In the genomic region with DNA sequence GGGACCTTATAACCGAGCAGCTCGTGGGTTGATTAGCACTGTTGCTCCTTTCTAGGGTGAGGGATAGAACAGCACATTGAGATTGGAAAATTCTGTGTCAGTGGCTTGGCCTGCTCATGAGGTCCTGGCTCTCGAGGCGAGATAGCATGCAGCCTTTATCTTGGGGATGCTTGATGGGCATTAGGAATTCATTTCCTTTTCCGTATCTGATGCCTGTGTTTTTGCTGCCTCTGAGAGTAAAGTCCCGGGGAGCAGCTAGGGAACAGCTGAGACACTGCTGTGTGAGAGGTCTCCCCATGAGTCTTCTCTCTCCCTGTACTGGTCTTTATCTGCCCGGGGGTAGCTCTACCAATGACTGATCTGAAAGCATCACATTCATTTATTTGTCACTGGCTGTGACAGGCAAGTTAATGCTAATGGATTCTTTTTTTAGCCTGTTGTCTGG, we compare ENCODE assay signal across 21 cellular contexts. TPM values are rescaled to one million over a fixed set of nuclear protein-coding genes. Genes with fewer than 3 reads are reported as not detected.
A peak's percentile ranks its signal among the peaks of the same experiment; 100 is the strongest.
DNase-seq lines count a peak whose midpoint lies in the region; ATAC-seq and TF ChIP-seq lines count a peak whose summit lies in the region.
"Had no signal": no experiment of that assay in that cellular context is flagged by ENCODE, and none has a peak within 500 bp of the region (broad histone marks: within the 10 kb centered on the region; RNA-seq: fewer than 3 reads in every experiment).

No MANE protein-coding gene starts in this region.

- no peaks in the 10 kb centered on the region for H3K27me3 Mint-ChIP-seq in Caco-2 (ENCODE audit: insufficient read depth, unreplicated experiment)
- peaks cover 4% of the 10 kb centered on the region for H3K27me3 Mint-ChIP-seq in neural progenitor cell (ENCODE audit: insufficient read depth, low read depth)
- H3K27me3 Mint-ChIP-seq: CD4-positive, alpha-beta T cell had no signal

- TF ChIP-seq CTCF in Caco-2 (IDR thresholded peaks at IDR 0.05; ENCODE audit: insufficient read depth in 1 of 2, low read depth in 1 of 2, low read length in 1 of 2, severe bottlenecking in 1 of 2, unreplicated experiment in 1 of 2), result no peak
- no peak for TF ChIP-seq CTCF in HEK293 (tag by site-specific recombination; IDR thresholded peaks at IDR 0.05)
- TF ChIP-seq CTCF in dorsolateral prefrontal cortex (IDR thresholded peaks at IDR 0.05 in 54 of 56, conservative IDR thresholded peaks at IDR 0.05 in 2 of 56; ENCODE audit: low read depth in 1 of 56, partially characterized antibody in 56 of 56), result no peak
- no peak for TF ChIP-seq CTCF in neural progenitor cell (IDR thresholded peaks at IDR 0.05)
- TF ChIP-seq CTCF in PC-9 (conservative IDR thresholded peaks at IDR 0.05), result no peak
- TF ChIP-seq CTCF in ovary (IDR thresholded peaks at IDR 0.05), result no peak

- CTCF ChIA-PET in Caco-2 (lab: Charles Lee), result interaction anchor here (1.1 to 1.4 kb wide), 2 partner anchors 15 to 28 kb away, joined by 3 to 5 read pairs; no protein-coding TSS in a partner anchor
- CTCF ChIA-PET in HEK293 (lab: Yijun Ruan, JAX), result interaction anchor here (0.6 to 3.5 kb wide), 4 partner anchors 28 to 535 kb away, joined by 3 to 15 read pairs (median 4); no protein-coding TSS in a partner anchor
- CTCF ChIA-PET in PC-9 (lab: Charles Lee), result no interaction called here

- H4K20me1 ChIP-seq in neural progenitor cell (ENCODE audit: low read depth) (peaks cover 99% of the 10 kb centered on the region), PC-9 (ENCODE audit: insufficient read depth) (peaks cover 5% of the 10 kb centered on the region)

- peak overlapping the region; percentile 10 for H3K27ac Mint-ChIP-seq in Caco-2 (ENCODE audit: unreplicated experiment)
- peak overlapping the region; percentile 32 for H3K27ac Mint-ChIP-seq in neural progenitor cell
- H3K27ac Mint-ChIP-seq: CD4-positive, alpha-beta T cell; T-helper 1 cell treated with Interleukin-12 subunit alpha and Interleukin-12 subunit beta and Interleukin-4 antibody, amounts not matched to agents 30 μg/mL and 1 μg/mL, for 36 hours had no signal

- no peak for ATAC-seq in GM18498 (IDR thresholded peaks at IDR 0.05; ENCODE audit: unreplicated experiment)
- ATAC-seq: Panc1 had no signal

- no peak overlapping the region for H3K27ac ChIP-seq in HEK293 (ENCODE audit: extremely low read depth, low read depth, low read length)
- peak overlapping the region in 54 of 59 donors; percentile 7 to 85 (median 67) for H3K27ac ChIP-seq in dorsolateral prefrontal cortex
- peak overlapping the region; percentile 18 for H3K27ac ChIP-seq in neural progenitor cell
- no peak overlapping the region for H3K27ac ChIP-seq in PC-9
- H3K27ac ChIP-seq in ovary, result no peak overlapping the region
- H3K27ac ChIP-seq: breast epithelium, epithelial cell of prostate, SJSA1 had no signal

- no peaks in the 10 kb centered on the region for H3K27me3 ChIP-seq in Caco-2 (replicated peaks; ENCODE audit: control insufficient read depth, insufficient read depth, low read length)
- no peaks in the 10 kb centered on the region for H3K27me3 ChIP-seq in dorsolateral prefrontal cortex
- H3K27me3 ChIP-seq in neural progenitor cell, result no peaks in the 10 kb centered on the region
- peaks cover 26% of the 10 kb centered on the region for H3K27me3 ChIP-seq in PC-9 (ENCODE audit: insufficient read depth, low read depth)
- H3K27me3 ChIP-seq in ovary, result no peaks in the 10 kb centered on the region
- H3K27me3 ChIP-seq: breast epithelium, MG63, SJSA1 had no signal

- BruUV-seq in Caco-2 (replicated peaks; lab: Mats Ljungman, UMichigan) (no TSS peak), PC-9 (replicated peaks; lab: Mats Ljungman, UMichigan) (no TSS peak)

- intact Hi-C loops in Caco-2 (cut with micrococcal nuclease; ENCODE audit: unreplicated experiment) (no loop called here), dorsolateral prefrontal cortex (cut with DNase I) (no loop called here), PC-9 (cut with micrococcal nuclease; ENCODE audit: unreplicated experiment) (no loop called here), ovary (cut with DNase I) (no loop called here)

- H3K4me1 Mint-ChIP-seq in Caco-2 (ENCODE audit: low read depth, unreplicated experiment), result peaks cover 61% of the 10 kb centered on the region
- H3K4me1 Mint-ChIP-seq in neural progenitor cell, result peaks cover 78% of the 10 kb centered on the region

- TF ChIP-seq POLR2A in ovary (IDR thresholded peaks at IDR 0.05), result no peak

- no peaks in the 10 kb centered on the region for H3K9me2 ChIP-seq in PC-9 (ENCODE audit: insufficient read depth)

- H3K4me3 Mint-ChIP-seq in Caco-2 (ENCODE audit: unreplicated experiment), result peak overlapping the region; percentile 9
- H3K4me3 Mint-ChIP-seq in neural progenitor cell, result peak overlapping the region; percentile 54
- H3K4me3 Mint-ChIP-seq: CD4-positive, alpha-beta T cell; T-helper 1 cell treated with Interleukin-12 subunit alpha and Interleukin-12 subunit beta and Interleukin-4 antibody, amounts not matched to agents 30 μg/mL and 1 μg/mL, for 36 hours had no signal

- H3K9me3 Mint-ChIP-seq in Caco-2 (ENCODE audit: unreplicated experiment) (no peaks in the 10 kb centered on the region), neural progenitor cell (no peaks in the 10 kb centered on the region)
- H3K9me3 Mint-ChIP-seq: CD4-positive, alpha-beta T cell; T-helper 1 cell treated with Interleukin-12 subunit alpha and Interleukin-12 subunit beta and Interleukin-4 antibody, amounts not matched to agents 30 μg/mL and 1 μg/mL, for 36 hours had no signal

- H3K36me3 ChIP-seq in Caco-2 (ENCODE audit: control insufficient read depth, insufficient read depth, low read length), result peaks cover 4% of the 10 kb centered on the region; the same call in 1 of the 2 replicates
- peaks cover 0 to 76% of the 10 kb centered on the region in 2 experiments for H3K36me3 ChIP-seq in HEK293 (ENCODE audit: control insufficient read depth in 2 of 2, insufficient read depth in 1 of 2, low read length in 2 of 2)
- peaks cover 14% of the 10 kb centered on the region for H3K36me3 ChIP-seq in neural progenitor cell
- no peaks in the 10 kb centered on the region for H3K36me3 ChIP-seq in PC-9 (ENCODE audit: low read depth)
- no peaks in the 10 kb centered on the region for H3K36me3 ChIP-seq in ovary
- H3K36me3 ChIP-seq: breast epithelium, MG63 had no signal

- H2AFZ ChIP-seq in neural progenitor cell (replicated peaks) (no peak overlapping the region), PC-9 (no peak overlapping the region)

- POLR2A ChIA-PET in Caco-2 (lab: Charles Lee) (no interaction called here), HEK293 (lab: Yijun Ruan, JAX) (no interaction called here), PC-9 (lab: Charles Lee; ENCODE audit: unreplicated experiment) (no interaction called here)

- H3F3A ChIP-seq in neural progenitor cell (ENCODE audit: low read depth) (peaks cover 32% of the 10 kb centered on the region), PC-9 (ENCODE audit: insufficient read depth, low read depth) (no peaks in the 10 kb centered on the region)

- H3K4me3 ChIP-seq in Caco-2 (ENCODE audit: low read depth, low read length) (no peak overlapping the region), HEK293 (ENCODE audit: low read depth, low read length) (no peak overlapping the region), dorsolateral prefrontal cortex (peak overlapping the region in 1 of 59 donors; percentile 17), neural progenitor cell (no peak overlapping the region), PC-9 (no peak overlapping the region), ovary (no peak overlapping the region)
- H3K4me3 ChIP-seq: breast epithelium, MG63, SJSA1 had no signal

- peaks cover 53% of the 10 kb centered on the region for H3K4me1 ChIP-seq in Caco-2
- H3K4me1 ChIP-seq in HEK293 (ENCODE audit: control insufficient read depth, insufficient read depth, low read length), result no peaks in the 10 kb centered on the region
- H3K4me1 ChIP-seq in neural progenitor cell, result peaks cover 44% of the 10 kb centered on the region
- H3K4me1 ChIP-seq in PC-9 (replicated peaks; ENCODE audit: insufficient read depth), result no peaks in the 10 kb centered on the region
- peaks cover 19% of the 10 kb centered on the region for H3K4me1 ChIP-seq in ovary (ENCODE audit: insufficient read depth)
- H3K4me1 ChIP-seq: breast epithelium, SJSA1 had no signal

- no peak for TF ChIP-seq EP300 in ovary (IDR thresholded peaks at IDR 0.05)

- no peak overlapping the region for H3K9ac ChIP-seq in neural progenitor cell

- peak overlapping the region; percentile 46 for H3K4me2 ChIP-seq in neural progenitor cell
- no peak overlapping the region for H3K4me2 ChIP-seq in PC-9

- no peak for DNase-seq in Caco-2
- DNase-seq in dorsolateral prefrontal cortex, result no peak
- DNase-seq in neural progenitor cell (ENCODE audit: low spot score), result no peak
- DNase-seq in PC-9, result no peak
- no peak for DNase-seq in ovary
- DNase-seq: activated CD4-positive, alpha-beta T cell treated with anti-CD3 and anti-CD28 coated beads for 48 hours; activated CD8-positive, alpha-beta memory T cell treated with anti-CD3 and anti-CD28 coated beads, Interleukin-2, amount 50 U/mL, for 4 hours; activated effector memory CD4-positive, alpha-beta T cell treated with anti-CD3 and anti-CD28 coated beads, Interleukin-2, amount 50 U/mL, for 16 hours; CD4-positive, alpha-beta T cell; GF-D8; MG63; NCI-H1417 treated with DMSO at 0.1 percent for 48 hours; occipital lobe; stimulated activated CD4-positive, alpha-beta T cell treated with anti-CD3 and anti-CD28 coated beads, Interleukin-12 subunit alpha, Interleukin-12 subunit beta, amount 100 ng/mL, for 4 hours had no signal

- WGBS in ovary, 3 donors, result 43 to 58% (median 57%) methylated on average over 7 of the region's 7 CpGs

- H3K36me3 Mint-ChIP-seq in Caco-2 (ENCODE audit: insufficient read depth, unreplicated experiment) (peaks cover 82% of the 10 kb centered on the region), neural progenitor cell (peaks cover 58% of the 10 kb centered on the region)

- H3K79me2 ChIP-seq in neural progenitor cell (ENCODE audit: low read depth), result peaks cover 100% of the 10 kb centered on the region
- no peaks in the 10 kb centered on the region for H3K79me2 ChIP-seq in PC-9 (ENCODE audit: low read depth)

- H3K9me3 ChIP-seq in Caco-2, result no peaks in the 10 kb centered on the region
- no peaks in the 10 kb centered on the region for H3K9me3 ChIP-seq in HEK293 (ENCODE audit: control insufficient read depth, insufficient read depth, low read depth, low read length)
- no peaks in the 10 kb centered on the region for H3K9me3 ChIP-seq in neural progenitor cell (ENCODE audit: low read depth)
- no peaks in the 10 kb centered on the region for H3K9me3 ChIP-seq in PC-9 (ENCODE audit: insufficient read depth, low read depth)
- no peaks in the 10 kb centered on the region for H3K9me3 ChIP-seq in ovary
- H3K9me3 ChIP-seq: breast epithelium, MG63, SJSA1 had no signal

TF ChIP-seq in HEK293, 187 proteins besides CTCF, POLR2A, EP300 and RAD21:
- TF ChIP-seq ZFP69B (tag by site-specific recombination; IDR thresholded peaks at IDR 0.05), result no peak
- 0 out of 2 replicates have a peak, but pooled peaks have one; percentile 11 for TF ChIP-seq ZIC2 (tag by site-specific recombination; IDR thresholded peaks at IDR 0.05)

RNA-seq across cellular contexts. Expression of a gene that starts 14.5 kb away (rescaled TPM):
- 174 and 185 TPM in 2 replicates for total RNA-seq in Caco-2 (2022)
- total RNA-seq in dorsolateral prefrontal cortex, result 100 to 1,000 TPM in 115 of 120 experiments, 10 to 100 TPM in 5; 86.3 to 279 (median 141) TPM
- 92.7 and 96.9 TPM in 2 replicates for total RNA-seq in neural progenitor cell (ENCODE audit: low replicate concordance)
- 11.8 and 15.7 TPM in 2 replicates for total RNA-seq in PC-9 (2021)
- total RNA-seq in ovary, result 100 to 1,000 TPM; 110 to 199 (median 149) TPM
- polyA plus RNA-seq in ovary, result 100 to 1,000 TPM in 1 of 2 donors, 10 to 100 TPM in 1; 43.1 to 105 TPM

Comparison
In these comparisons a context has a peak if more than half of its experiments do, and no peak if none do; other contexts are left out.
1. H3K27ac ChIP-seq: peak in dorsolateral prefrontal cortex (54 of 59) and neural progenitor cell (single experiment); none in HEK293 (single experiment), PC-9 (single experiment) and ovary (0 of 2).